12 cellular contexts compared by ENCODE assay signal in genomic region chr2:222892321-222892720, GRCh38. TPM values are rescaled to one million over a fixed set of nuclear protein-coding genes. Genes with fewer than 3 reads are reported as not detected.
A peak's percentile ranks its signal among the peaks of the same experiment; 100 is the strongest.
DNase-seq lines count a peak whose midpoint lies in the region; ATAC-seq and TF ChIP-seq lines count a peak whose summit lies in the region.
"Had no signal": no experiment of that assay in that cellular context is flagged by ENCODE, and none has a peak within 500 bp of the region (broad histone marks: within the 10 kb centered on the region; RNA-seq: fewer than 3 reads in every experiment).

No MANE protein-coding gene starts in this region.

- H3K4me3 Mint-ChIP-seq in CD14-positive monocyte = peak overlapping the region; percentile 41 to 75
- H3K4me3 Mint-ChIP-seq: activated CD4-positive, alpha-beta T cell treated with anti-CD3 and anti-CD28 coated beads, Interleukin-2, amount 10 ng/mL, durations not matched to agents 7 days and 5 days; activated naive CD4-positive, alpha-beta T cell treated with anti-CD3 and anti-CD28 coated beads, Interleukin-2, amount 10 ng/mL, durations not matched to agents 7 days and 5 days; B cell; immature natural killer cell had no signal

- intact Hi-C loops in CD14-positive monocyte (cut with micrococcal nuclease) = no loop called here

- H3K27me3 ChIP-seq in lung (ENCODE audit: control insufficient read depth, insufficient read depth) = no peaks in the 10 kb centered on the region

- H3K4me3 ChIP-seq in choroid plexus epithelial cell (ENCODE audit: low read depth, low read length) (peak overlapping the region; percentile 7), lung (no peak overlapping the region)

- no peak for DNase-seq in CD14-positive monocyte (ENCODE audit: low spot score)
- DNase-seq in NCI-H460 (ENCODE audit: extremely low read depth, low read depth) = peak; percentile 54
- peak; percentile 75 for DNase-seq in choroid plexus epithelial cell (ENCODE audit: low read depth)
- no peak for DNase-seq in lung (ENCODE audit: low spot score)
- no peak for DNase-seq in NCI-H526 treated with DMSO at 0.1 percent for 48 hours (lab: John Stamatoyannopoulos, UW)
- no peak for DNase-seq in stimulated activated CD8-positive, alpha-beta memory T cell treated with anti-CD3 and anti-CD28 coated beads, Interleukin-4, amount 100 ng/mL, for 48 hours
- DNase-seq: activated CD4-positive, alpha-beta T cell treated with anti-CD3 and anti-CD28 coated beads, Interleukin-2, amount 10 ng/mL, durations not matched to agents 7 days and 5 days; activated naive CD4-positive, alpha-beta T cell treated with anti-CD3 and anti-CD28 coated beads, Interleukin-2, amount 10 ng/mL, durations not matched to agents 7 days and 5 days; immature natural killer cell had no signal

- no peaks in the 10 kb centered on the region for H3K9me3 ChIP-seq in lung (ENCODE audit: control insufficient read depth in 2 of 2, insufficient read depth in 1 of 2, low read length in 1 of 2)

- 2 to 13% methylated on average over 2 of the region's 2 CpGs for WGBS in lung, 2 donors

- H3K27ac ChIP-seq in lung (ENCODE audit: low read depth in 1 of 2, low read length in 1 of 2) = no peak overlapping the region

- H3K36me3 ChIP-seq in lung (ENCODE audit: control insufficient read depth in 2 of 2, insufficient read depth in 2 of 2, low read length in 2 of 2) = peaks cover 0 to 2% of the 10 kb centered on the region in 2 donors

- peaks cover 2 to 22% of the 10 kb centered on the region in 2 donors for H3K4me1 ChIP-seq in lung (ENCODE audit: control insufficient read depth in 2 of 2, insufficient read depth in 2 of 2, low read length in 2 of 2)

- peak; percentile 27 for ATAC-seq in lung (ENCODE audit: insufficient read depth, low FRiP score)
- ATAC-seq in HG02938 (IDR thresholded peaks at IDR 0.05; ENCODE audit: unreplicated experiment) = no peak
- no peak for ATAC-seq in GM19397 (IDR thresholded peaks at IDR 0.05; ENCODE audit: unreplicated experiment)

- peak overlapping the region; percentile 68 to 91 (median 85) for H3K27ac Mint-ChIP-seq in CD14-positive monocyte
- H3K27ac Mint-ChIP-seq: activated CD4-positive, alpha-beta T cell treated with anti-CD3 and anti-CD28 coated beads, Interleukin-2, amount 10 ng/mL, durations not matched to agents 7 days and 5 days; activated naive CD4-positive, alpha-beta T cell treated with anti-CD3 and anti-CD28 coated beads, Interleukin-2, amount 10 ng/mL, durations not matched to agents 7 days and 5 days; B cell; immature natural killer cell had no signal

- no peaks in the 10 kb centered on the region for H3K9me3 Mint-ChIP-seq in CD14-positive monocyte
- H3K9me3 Mint-ChIP-seq: activated CD4-positive, alpha-beta T cell treated with anti-CD3 and anti-CD28 coated beads, Interleukin-2, amount 10 ng/mL, durations not matched to agents 7 days and 5 days; activated naive CD4-positive, alpha-beta T cell treated with anti-CD3 and anti-CD28 coated beads, Interleukin-2, amount 10 ng/mL, durations not matched to agents 7 days and 5 days; immature natural killer cell had no signal

- TF ChIP-seq CTCF in CD14-positive monocyte (IDR thresholded peaks at IDR 0.05) (no peak), choroid plexus epithelial cell (conservative IDR thresholded peaks at IDR 0.05; ENCODE audit: low read depth, low read length) (no peak), lung (IDR thresholded peaks at IDR 0.05; ENCODE audit: control extremely low read depth, extremely low read depth) (no peak)

- H3K36me3 Mint-ChIP-seq in CD14-positive monocyte = peaks cover 12 to 32% of the 10 kb centered on the region in 2 donors

- H3K4me1 Mint-ChIP-seq in CD14-positive monocyte = peaks cover 43% of the 10 kb centered on the region

- peaks cover 0 to 2% (median 0%) of the 10 kb centered on the region in 3 donors for H3K27me3 Mint-ChIP-seq in CD14-positive monocyte (ENCODE audit: low read depth in 3 of 3)
- H3K27me3 Mint-ChIP-seq: activated CD4-positive, alpha-beta T cell treated with anti-CD3 and anti-CD28 coated beads, Interleukin-2, amount 10 ng/mL, durations not matched to agents 7 days and 5 days; activated naive CD4-positive, alpha-beta T cell treated with anti-CD3 and anti-CD28 coated beads, Interleukin-2, amount 10 ng/mL, durations not matched to agents 7 days and 5 days; B cell had no signal

RNA-seq across cellular contexts. Expression of gene ACSL3, which starts 31.5 kb away (rescaled TPM):
- polyA plus RNA-seq in CD14-positive monocyte = 10 to 100 TPM; 19.9 to 24.4 TPM
- total RNA-seq in NCI-H460 (2014; rRNA removed; shearing (Covaris generic)) = 156 and 165 TPM in 2 replicates
- 88.5 and 103 TPM in 2 replicates for polyA plus RNA-seq in NCI-H460 (2014; cell fraction: nucleus; rRNA removed)
- 100 to 1,000 TPM in 1 of 2 donors, 10 to 100 TPM in 1; 67.5 to 154 TPM for total RNA-seq in lung
- polyA plus RNA-seq in lung = 10 to 100 TPM; 22.2 to 50.9 TPM

Comparison
In these comparisons a context has a peak if more than half of its experiments do, and no peak if none do; other contexts are left out.
1. DNase-seq: peak in NCI-H460 (single experiment) and choroid plexus epithelial cell (single experiment); none in CD14-positive monocyte (single experiment), lung (single experiment), NCI-H526 treated with DMSO at 0.1 percent for 48 hours (single experiment) and stimulated activated CD8-positive, alpha-beta memory T cell treated with anti-CD3 and anti-CD28 coated beads, Interleukin-4, amount 100 ng/mL, for 48 hours (single experiment).